In genomic region chr17:50661795-50662391, GRCh38 we compare ENCODE assay signal across 1 cellular context.
TF ChIP-seq lines count a peak whose summit lies in the region.

No MANE protein-coding gene starts in this region.

TF ChIP-seq in K562, 482 proteins besides CTCF, POLR2A, EP300 and RAD21 (continued from another document and continues in another):
- TF ChIP-seq ZBTB40 (IDR thresholded peaks at IDR 0.05) = peak; percentile 24; the same call in 1 of the 2 replicates
- no peak for TF ChIP-seq ZBTB40 (CRISPR knock-in tag; IDR thresholded peaks at IDR 0.05)
- TF ChIP-seq ZNF274 (IDR thresholded peaks at IDR 0.05; ENCODE audit: borderline replicate concordance, low read depth, low read length) = no peak
- TF ChIP-seq SP2 (IDR thresholded peaks at IDR 0.05; ENCODE audit: extremely low read depth, low read depth, low read length, poor library complexity, severe bottlenecking) = no peak
- 0 out of 4 replicates have a peak, but pooled peaks of 1 of the 2 experiments have one; percentile 29 for TF ChIP-seq MNT (conservative IDR thresholded peaks at IDR 0.05)
- no peak; the same call in 1 of the 2 replicates for TF ChIP-seq NFXL1 (CRISPR knock-in tag; IDR thresholded peaks at IDR 0.05)
- 0 out of 2 replicates have a peak, but pooled peaks have one; percentile 25 for TF ChIP-seq JUN (IDR thresholded peaks at IDR 0.05; ENCODE audit: borderline replicate concordance, low read depth, low read length)
- TF ChIP-seq JUN (CRISPR knock-in tag; IDR thresholded peaks at IDR 0.05; ENCODE audit: borderline replicate concordance) = no peak
- no peak for TF ChIP-seq HNRNPL (IDR thresholded peaks at IDR 0.05; ENCODE audit: low read depth, low read length)
- 0 out of 2 replicates have a peak, but pooled peaks have one; percentile 27 for TF ChIP-seq GTF2E2 (tag; IDR thresholded peaks at IDR 0.05)
- no peak for TF ChIP-seq THRAP3 (IDR thresholded peaks at IDR 0.05; ENCODE audit: borderline replicate concordance)
- TF ChIP-seq CCAR2 (IDR thresholded peaks at IDR 0.05; ENCODE audit: low read depth, low read length) = no peak
- no peak for TF ChIP-seq JUNB (CRISPR knock-in tag; conservative IDR thresholded peaks at IDR 0.05)
- TF ChIP-seq HDAC6 (IDR thresholded peaks at IDR 0.05; ENCODE audit: low read depth, low read length) = no peak
- TF ChIP-seq MCM2 (IDR thresholded peaks at IDR 0.05; ENCODE audit: low read depth) = no peak
- no peak for TF ChIP-seq HDAC3 (IDR thresholded peaks at IDR 0.05; ENCODE audit: borderline replicate concordance, partially characterized antibody)
- TF ChIP-seq BCL6 (CRISPR knock-in tag; IDR thresholded peaks at IDR 0.05) = no peak
- TF ChIP-seq CC2D1A (IDR thresholded peaks at IDR 0.05) = no peak
- TF ChIP-seq FOXP1 (CRISPR knock-in tag; IDR thresholded peaks at IDR 0.05) = no peak
- TF ChIP-seq RBM34 (IDR thresholded peaks at IDR 0.05; ENCODE audit: borderline replicate concordance, insufficient read depth, low read length) = no peak
- no peak for TF ChIP-seq RBM39 (optimal IDR thresholded peaks at IDR 0.05; ENCODE audit: low read depth, low read length)
- TF ChIP-seq ZNF780A (CRISPR knock-in tag; IDR thresholded peaks at IDR 0.05) = no peak
- TF ChIP-seq IFI16 (CRISPR knock-in tag; IDR thresholded peaks at IDR 0.05) = no peak
- no peak for TF ChIP-seq ZNF224 (CRISPR knock-in tag; IDR thresholded peaks at IDR 0.05)
- no peak for TF ChIP-seq PREB (CRISPR knock-in tag; IDR thresholded peaks at IDR 0.05)
- TF ChIP-seq CREM (IDR thresholded peaks at IDR 0.05; ENCODE audit: low read depth) = peak; percentile 38; the same call in 1 of the 2 replicates
- peak in 1 of 2 experiments; percentile 71; a peak in 1 of 4 replicates for TF ChIP-seq ZNF639 (CRISPR knock-in tag; conservative IDR thresholded peaks at IDR 0.05 in 1 of 2, IDR thresholded peaks at IDR 0.05 in 1 of 2)
- TF ChIP-seq HNRNPUL1 (IDR thresholded peaks at IDR 0.05; ENCODE audit: low read length) = no peak
- TF ChIP-seq ZNF75A (CRISPR knock-in tag; IDR thresholded peaks at IDR 0.05) = no peak
- TF ChIP-seq ZNF121 (CRISPR knock-in tag; conservative IDR thresholded peaks at IDR 0.05) = no peak
- TF ChIP-seq MEIS2 (IDR thresholded peaks at IDR 0.05; ENCODE audit: partially characterized antibody) = peak; percentile 61
- no peak for TF ChIP-seq NR2F6 (CRISPR knock-in tag; IDR thresholded peaks at IDR 0.05)
- TF ChIP-seq TFAP4 (CRISPR knock-in tag; IDR thresholded peaks at IDR 0.05; ENCODE audit: borderline replicate concordance) = 0 out of 2 replicates have a peak, but pooled peaks have one; percentile 39
- no peak for TF ChIP-seq KLF13 (tag; IDR thresholded peaks at IDR 0.05; ENCODE audit: borderline replicate concordance, low read depth)
- peak; percentile 89 for TF ChIP-seq LARP7 (IDR thresholded peaks at IDR 0.05)
- TF ChIP-seq ARID4B (CRISPR knock-in tag; IDR thresholded peaks at IDR 0.05) = no peak
- TF ChIP-seq ZNF561 (CRISPR knock-in tag; conservative IDR thresholded peaks at IDR 0.05) = no peak
- no peak for TF ChIP-seq ZBTB11 (CRISPR knock-in tag; IDR thresholded peaks at IDR 0.05)
- no peak for TF ChIP-seq ZNF184 (CRISPR knock-in tag; IDR thresholded peaks at IDR 0.05)
- no peak for TF ChIP-seq ZNF134 (CRISPR knock-in tag; conservative IDR thresholded peaks at IDR 0.05)
- TF ChIP-seq TAF9B (IDR thresholded peaks at IDR 0.05; ENCODE audit: partially characterized antibody) = peak; percentile 66
- peak; percentile 72; the same call in 1 of the 2 replicates for TF ChIP-seq ZBTB17 (CRISPR knock-in tag; IDR thresholded peaks at IDR 0.05)
- TF ChIP-seq HSF4 (CRISPR knock-in tag; IDR thresholded peaks at IDR 0.05; ENCODE audit: borderline replicate concordance) = no peak
